Comparison of ENCODE assay signal across 22 cellular contexts in the genomic region with DNA sequence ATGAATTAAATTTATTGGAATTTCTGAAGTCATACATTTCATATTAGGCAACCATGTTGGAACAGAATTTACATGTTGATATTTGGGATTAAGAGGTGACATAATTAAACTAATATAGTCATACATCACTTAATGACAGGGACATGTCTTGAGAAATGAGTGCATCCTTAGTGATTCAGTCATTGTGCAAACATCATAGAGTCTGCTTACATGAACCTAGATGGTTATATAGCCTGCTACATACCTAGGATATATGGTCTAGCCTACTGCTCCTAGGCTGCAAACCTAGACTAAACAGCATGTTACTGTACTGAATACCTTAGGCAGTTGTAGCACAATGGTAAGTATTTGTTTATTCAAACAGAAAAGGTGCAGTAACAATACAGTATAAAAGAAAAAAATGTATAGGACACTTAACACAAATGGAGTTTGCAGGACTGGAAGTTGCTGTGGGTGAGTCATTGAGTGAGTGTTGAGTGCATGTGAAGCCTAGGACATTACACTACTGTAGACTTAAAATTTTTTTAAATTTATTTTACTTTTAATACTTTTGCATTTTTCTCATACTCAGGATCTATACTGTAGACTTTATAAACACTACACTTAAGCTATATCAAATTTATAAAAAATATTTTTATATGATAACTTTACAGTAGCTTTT.
DNase-seq lines count a peak whose midpoint lies in the region; ATAC-seq, FAIRE-seq and TF ChIP-seq lines count a peak whose summit lies in the region.
"Had no signal": no experiment of that assay in that cellular context is flagged by ENCODE, and none has a peak within 500 bp of the region (broad histone marks: within the 10 kb centered on the region; RNA-seq: fewer than 3 reads in every experiment).

No MANE protein-coding gene starts in this region.

- no peaks in the 10 kb centered on the region for H3K27me3 ChIP-seq in RWPE2 (ENCODE audit: insufficient read depth, poor library complexity, severe bottlenecking)
- H3K27me3 ChIP-seq in tibial nerve, result no peaks in the 10 kb centered on the region
- H3K27me3 ChIP-seq: BE2C, foreskin keratinocyte, upper lobe of right lung had no signal

- H3K4me3 ChIP-seq in RWPE2 (ENCODE audit: severe bottlenecking) (no peak overlapping the region), fibroblast of mammary gland (ENCODE audit: control insufficient read depth, low read depth, low read length) (no peak overlapping the region), tibial nerve (no peak overlapping the region)
- H3K4me3 ChIP-seq: upper lobe of right lung had no signal

- H3K27ac ChIP-seq in RWPE2 (ENCODE audit: poor library complexity, severe bottlenecking), result peak overlapping the region; percentile 6
- no peak overlapping the region for H3K27ac ChIP-seq in tibial nerve
- H3K27ac ChIP-seq: foreskin keratinocyte, upper lobe of right lung had no signal

- H3K4me1 ChIP-seq in RWPE2 (ENCODE audit: insufficient read depth, poor library complexity, severe bottlenecking) (peaks cover 11% of the 10 kb centered on the region), tibial nerve (peaks cover 0 to 20% (median 0%) of the 10 kb centered on the region in 4 donors)
- H3K4me1 ChIP-seq: BE2C, foreskin keratinocyte, upper lobe of right lung had no signal

- peak; percentile 93 for FAIRE-seq in A204.1 (lab: Jason Lieb, UNC)

- no peak for TF ChIP-seq POLR2A in tibial nerve (IDR thresholded peaks at IDR 0.05)

- TF ChIP-seq CTCF in RWPE2 (IDR thresholded peaks at IDR 0.05; ENCODE audit: poor library complexity, severe bottlenecking), result no peak
- no peak for TF ChIP-seq CTCF in fibroblast of mammary gland (conservative IDR thresholded peaks at IDR 0.05; ENCODE audit: control insufficient read depth, insufficient read depth, low read depth, low read length)
- TF ChIP-seq CTCF in tibial nerve (IDR thresholded peaks at IDR 0.05), result no peak

- peak; percentile 25 for DNase-seq in HCEC 1CT
- DNase-seq in RWPE2 (ENCODE audit: low spot score), result no peak
- peak; percentile 45 for DNase-seq in fibroblast of mammary gland (ENCODE audit: low read depth)
- DNase-seq in NCI-H1105 treated with DMSO at 0.1 percent for 48 hours (lab: John Stamatoyannopoulos, UW), result no peak
- DNase-seq in tibial nerve (ENCODE audit: low spot score in 2 of 2), result no peak
- DNase-seq in activated CD4-positive, alpha-beta T cell treated with anti-CD3 and anti-CD28 coated beads, Interleukin-2, amount 50 U/mL, for 1 hour, result no peak
- DNase-seq: activated CD4-positive, alpha-beta T cell treated with anti-CD3 and anti-CD28 coated beads, Interleukin-2, amount 50 U/mL, for 4 hours; aorta; BE2C; DND-41; GOT3; KG1; naive thymus-derived CD8-positive, alpha-beta T cell; NCI-H1694 treated with DMSO at 0.1 percent for 48 hours; SHP77; T-helper 9 cell; upper lobe of right lung had no signal

- no peak for TF ChIP-seq EP300 in tibial nerve (IDR thresholded peaks at IDR 0.05)

- peaks cover 46% of the 10 kb centered on the region for H3K36me3 ChIP-seq in RWPE2 (ENCODE audit: low read depth)
- peaks cover 0 to 27% (median 0%) of the 10 kb centered on the region in 3 donors for H3K36me3 ChIP-seq in tibial nerve
- H3K36me3 ChIP-seq: BE2C had no signal

- no peaks in the 10 kb centered on the region for H3K9me3 ChIP-seq in RWPE2 (ENCODE audit: severe bottlenecking)
- no peaks in the 10 kb centered on the region for H3K9me3 ChIP-seq in tibial nerve
- H3K9me3 ChIP-seq: BE2C, upper lobe of right lung had no signal

- peak; percentile 63 for ATAC-seq in RWPE2 (ENCODE audit: low read depth)
- ATAC-seq in GM21786 (IDR thresholded peaks at IDR 0.05; ENCODE audit: unreplicated experiment), result no peak
- ATAC-seq: foreskin keratinocyte; left lobe of liver; naive thymus-derived CD8-positive, alpha-beta T cell; upper lobe of right lung; WTC11 had no signal

Comparison
In these comparisons a context has a peak if more than half of its experiments do, and no peak if none do; other contexts are left out.
1. DNase-seq: peak in HCEC 1CT (single experiment) and fibroblast of mammary gland (single experiment); none in RWPE2 (single experiment), NCI-H1105 treated with DMSO at 0.1 percent for 48 hours (single experiment), tibial nerve (0 of 2) and activated CD4-positive, alpha-beta T cell treated with anti-CD3 and anti-CD28 coated beads, Interleukin-2, amount 50 U/mL, for 1 hour (single experiment).